15 cellular contexts compared by ENCODE assay signal in the genomic region with DNA sequence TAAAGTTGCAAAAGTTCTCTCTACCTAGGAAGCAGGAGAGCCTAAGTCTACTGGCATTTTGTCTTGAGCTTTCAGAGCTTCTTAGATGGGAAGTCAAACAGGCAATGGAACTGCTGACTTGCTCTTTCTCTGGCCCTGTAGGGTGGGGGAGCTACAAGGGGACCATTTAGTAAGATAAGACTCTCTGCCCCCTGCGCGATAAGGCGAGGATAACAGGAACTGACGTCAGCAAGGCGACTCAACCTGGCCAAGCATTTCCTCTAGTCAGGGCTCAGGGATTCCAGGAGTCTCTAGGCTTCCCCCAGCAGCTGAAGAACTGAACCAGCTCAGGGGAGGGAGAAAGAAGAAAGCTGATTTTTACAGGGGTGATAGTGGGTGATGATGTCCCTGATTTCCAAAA. TPM values are rescaled to one million over a fixed set of nuclear protein-coding genes. Genes with fewer than 3 reads are reported as not detected.
DNase-seq lines count a peak whose midpoint lies in the region; ATAC-seq and TF ChIP-seq lines count a peak whose summit lies in the region.
"Had no signal": no experiment of that assay in that cellular context is flagged by ENCODE, and none has a peak within 500 bp of the region (broad histone marks: within the 10 kb centered on the region; RNA-seq: fewer than 3 reads in every experiment).

No MANE protein-coding gene starts in this region.

- WGBS in adrenal gland, 4 donors, result 41 to 55% (median 46%) methylated on average over 5 of the region's 5 CpGs
- WGBS in prostate gland, result 61% methylated on average over 5 of the region's 5 CpGs

- H3K4me1 ChIP-seq in adrenal gland (replicated peaks in 1 of 2) (no peaks in the 10 kb centered on the region), prostate gland (replicated peaks) (no peaks in the 10 kb centered on the region)

- intact Hi-C loops in Calu3 (cut with micrococcal nuclease; ENCODE audit: unreplicated experiment), result loop anchor here (5.0 kb wide), 2 partner anchors 472 to 662 kb away; no protein-coding TSS in a partner anchor
- intact Hi-C loops in adrenal gland (cut with DNase I), result loop anchor here in 1 of 2 donors (5.0 kb wide), 1 partner anchor 158 kb away; no protein-coding TSS in a partner anchor
- intact Hi-C loops in left cardiac atrium (cut with DNase I), result no loop called here
- intact Hi-C loops in prostate gland (cut with DNase I), result loop anchor here (5.0 kb wide), 2 partner anchors 33 to 73 kb away; no protein-coding TSS in a partner anchor

- TF ChIP-seq CTCF in Calu3 (IDR thresholded peaks at IDR 0.05; ENCODE audit: unreplicated experiment) (no peak), adrenal gland (IDR thresholded peaks at IDR 0.05) (no peak), prostate gland (IDR thresholded peaks at IDR 0.05) (no peak)

- peak overlapping the region; percentile 53 for H3K4me3 Mint-ChIP-seq in Calu3 (ENCODE audit: low read depth, unreplicated experiment)
- H3K4me3 Mint-ChIP-seq: activated CD4-positive, alpha-beta T cell treated with anti-CD3 and anti-CD28 coated beads, Interleukin-2, amount 10 ng/mL, durations not matched to agents 24 days and 14 days; naive thymus-derived CD8-positive, alpha-beta T cell had no signal

- H3K27ac Mint-ChIP-seq in Calu3 (ENCODE audit: unreplicated experiment), result peak overlapping the region; percentile 88
- H3K27ac Mint-ChIP-seq: activated CD4-positive, alpha-beta T cell treated with anti-CD3 and anti-CD28 coated beads, Interleukin-2, amount 10 ng/mL, durations not matched to agents 24 days and 14 days; naive thymus-derived CD8-positive, alpha-beta T cell had no signal

- no peaks in the 10 kb centered on the region for H3K9me3 Mint-ChIP-seq in Calu3 (ENCODE audit: low read depth, unreplicated experiment)
- H3K9me3 Mint-ChIP-seq: activated CD4-positive, alpha-beta T cell treated with anti-CD3 and anti-CD28 coated beads, Interleukin-2, amount 10 ng/mL, durations not matched to agents 24 days and 14 days; naive thymus-derived CD8-positive, alpha-beta T cell had no signal

- H3K36me3 ChIP-seq in adrenal gland (replicated peaks in 1 of 2), result no peaks in the 10 kb centered on the region
- H3K36me3 ChIP-seq in prostate gland, result no peaks in the 10 kb centered on the region

- no peaks in the 10 kb centered on the region for H3K27me3 Mint-ChIP-seq in Calu3 (ENCODE audit: unreplicated experiment)

- no TSS peak for BruUV-seq in Calu3 (replicated peaks; lab: Mats Ljungman, UMichigan)

- DNase-seq in Calu3, result peak; percentile 56
- peak in 6 of 7 donors; percentile 32 to 79 (median 51) for DNase-seq in adrenal gland
- peak; percentile 65 for DNase-seq in left cardiac atrium
- DNase-seq in prostate gland (ENCODE audit: low spot score), result no peak
- DNase-seq in NCI-H748 treated with DMSO at 0.1 percent for 48 hours (lab: John Stamatoyannopoulos, UW), result no peak
- no peak for DNase-seq in COLO829 (ENCODE audit: low spot score)
- DNase-seq in Ammon's horn (ENCODE audit: low spot score), result no peak
- no peak for DNase-seq in RKO (ENCODE audit: low spot score)
- DNase-seq: activated CD4-positive, alpha-beta T cell treated with anti-CD3 and anti-CD28 coated beads, Interleukin-2, amount 10 ng/mL, durations not matched to agents 24 days and 14 days; body of pancreas; DND-41; naive thymus-derived CD8-positive, alpha-beta T cell; NCI-H1694; NK-92 treated with Interleukin-12 subunit alpha and Interleukin-12 subunit beta, amount 100 ng/mL, for 24 hours had no signal

- CTCF ChIA-PET in Calu3 (lab: Charles Lee), result interaction anchor here (0.7 to 1.2 kb wide), 2 partner anchors 19 to 21 kb away, joined by 3 read pairs; no protein-coding TSS in a partner anchor

- H3K4me1 Mint-ChIP-seq in Calu3 (ENCODE audit: low read depth, unreplicated experiment), result peaks cover 49% of the 10 kb centered on the region
- H3K4me1 Mint-ChIP-seq: activated CD4-positive, alpha-beta T cell treated with anti-CD3 and anti-CD28 coated beads, Interleukin-2, amount 10 ng/mL, durations not matched to agents 24 days and 14 days had no signal

- peaks cover 55% of the 10 kb centered on the region for H3K36me3 Mint-ChIP-seq in Calu3 (ENCODE audit: insufficient read depth, unreplicated experiment)
- H3K36me3 Mint-ChIP-seq: naive thymus-derived CD8-positive, alpha-beta T cell had no signal

- no peak overlapping the region for H3K4me3 ChIP-seq in adrenal gland
- H3K4me3 ChIP-seq in prostate gland, result no peak overlapping the region
- H3K4me3 ChIP-seq: body of pancreas had no signal

- H3K27me3 ChIP-seq in adrenal gland (no peaks in the 10 kb centered on the region), prostate gland (replicated peaks; ENCODE audit: insufficient read depth) (no peaks in the 10 kb centered on the region)
- H3K27me3 ChIP-seq: body of pancreas had no signal

- TF ChIP-seq POLR2A in adrenal gland (IDR thresholded peaks at IDR 0.05) (no peak), prostate gland (IDR thresholded peaks at IDR 0.05) (no peak)

- ATAC-seq in left cardiac atrium, result peak in 1 of 2 donors; percentile 67
- ATAC-seq: body of pancreas; HCT116; naive thymus-derived CD8-positive, alpha-beta T cell had no signal

- H3K27ac ChIP-seq in adrenal gland (peak overlapping the region in 2 of 5 donors; percentile 31 to 64), prostate gland (peak overlapping the region; percentile 26 to 44)
- H3K27ac ChIP-seq: body of pancreas had no signal

- H3K9me3 ChIP-seq in adrenal gland (replicated peaks in 1 of 3) (no peaks in the 10 kb centered on the region), prostate gland (no peaks in the 10 kb centered on the region)
- H3K9me3 ChIP-seq: body of pancreas had no signal

RNA-seq across cellular contexts. Expression of gene RARB, which starts 5.8 kb away (rescaled TPM):
- total RNA-seq in Calu3 (2022) (29.8 and 31.3 TPM in 2 replicates), adrenal gland (10 to 100 TPM in 5 of 8 donors, 1 to 10 TPM in 3; 4.3 to 23.3 (median 11.0) TPM), left cardiac atrium (10 to 100 TPM; 12.1 to 24.1 TPM), prostate gland (10 to 100 TPM in 1 of 2 donors, 1 to 10 TPM in 1; 4.4 to 17.2 TPM)
- 1 to 10 TPM; 1.7 to 8.1 (median 7.7) TPM for polyA plus RNA-seq in adrenal gland
- total RNA-seq: activated CD4-positive, alpha-beta T cell treated with anti-CD3 and anti-CD28 coated beads, Interleukin-2, amount 10 ng/mL, durations not matched to agents 24 days and 14 days; naive thymus-derived CD8-positive, alpha-beta T cell had no signal

Comparison
In these comparisons a context has a peak if more than half of its experiments do, and no peak if none do; other contexts are left out.
1. DNase-seq: peak in Calu3 (single experiment), adrenal gland (6 of 7) and left cardiac atrium (single experiment); none in prostate gland (single experiment), NCI-H748 treated with DMSO at 0.1 percent for 48 hours (single experiment), COLO829 (single experiment), Ammon's horn (single experiment) and RKO (single experiment).
2. intact Hi-C loops: an anchor here in Calu3 (5.0 kb wide) and prostate gland (5.0 kb wide); none called in left cardiac atrium.